9 cellular contexts compared by ENCODE assay signal in genomic region chr6:47242483-47243386, GRCh38.
DNase-seq lines count a peak whose midpoint lies in the region; ATAC-seq, FAIRE-seq and TF ChIP-seq lines count a peak whose summit lies in the region.
"Had no signal": no experiment of that assay in that cellular context is flagged by ENCODE, and none has a peak within 500 bp of the region (broad histone marks: within the 10 kb centered on the region; RNA-seq: fewer than 3 reads in every experiment).

No MANE protein-coding gene starts in this region.

- peak overlapping the region in 3 of 4 donors; percentile 33 to 80 (median 65) for H3K27ac ChIP-seq in pancreas

- no peak overlapping the region for H3K4me3 Mint-ChIP-seq in type B pancreatic cell

- H3K4me1 Mint-ChIP-seq in type B pancreatic cell (ENCODE audit: unreplicated experiment) = peaks cover 29% of the 10 kb centered on the region

- H3K27me3 ChIP-seq in pancreas = no peaks in the 10 kb centered on the region

- DNase-seq in DMS53 (lab: John Stamatoyannopoulos, UW) = peak; percentile 97
- DNase-seq in HUDEP-2 (lab: John Stamatoyannopoulos, UW; ENCODE audit: unreplicated experiment in 76 of 76) = peak in 73 of 76 experiments; percentile 49 to 97 (median 87)
- DNase-seq in activated effector memory CD4-positive, alpha-beta T cell treated with Interleukin-2 at 50 U/mL for 16 hours = peak; percentile 35
- DNase-seq in frontal cortex (ENCODE audit: low spot score in 2 of 2) = peak; percentile 9 to 40
- peak; percentile 89 to 92 (median 91) for DNase-seq in pancreas
- DNase-seq in type B pancreatic cell (ENCODE audit: extremely low spot score, unreplicated experiment) = no peak

- peaks cover 26% of the 10 kb centered on the region for H3K36me3 Mint-ChIP-seq in type B pancreatic cell

- H3K36me3 ChIP-seq in pancreas = no peaks in the 10 kb centered on the region

- no peaks in the 10 kb centered on the region for H3K9me3 Mint-ChIP-seq in type B pancreatic cell

- no peaks in the 10 kb centered on the region for H3K27me3 Mint-ChIP-seq in type B pancreatic cell

- 40 to 41% methylated on average over 14 of the region's 14 CpGs for WGBS in pancreas, 2 donors

- no peaks in the 10 kb centered on the region for H3K9me3 ChIP-seq in pancreas

- peak; percentile 97 for ATAC-seq in GM21526 (IDR thresholded peaks at IDR 0.05; ENCODE audit: low FRiP score, unreplicated experiment)
- ATAC-seq in pancreas = peak; percentile 96 to 98 (median 97)

- peaks cover 22 to 31% (median 26%) of the 10 kb centered on the region in 3 donors for H3K4me1 ChIP-seq in pancreas

- intact Hi-C loops in pancreas (cut with DNase I) = loop anchor here in 1 of 3 donors (10.0 kb wide), 1 partner anchor 62 kb away; the partner anchor contains the start of gene TNFRSF21

- no peak for FAIRE-seq in frontal cortex (lab: Jason Lieb, UNC)
- FAIRE-seq in pancreas (lab: Jason Lieb, UNC) = peak; percentile 23
- FAIRE-seq: colon had no signal

- H3K27ac Mint-ChIP-seq in type B pancreatic cell = peak overlapping the region; percentile 59

- TF ChIP-seq CTCF in pancreas (IDR thresholded peaks at IDR 0.05) (no peak), type B pancreatic cell (conservative IDR thresholded peaks at IDR 0.05) (no peak)

- H3K4me3 ChIP-seq in pancreas = no peak overlapping the region

TF ChIP-seq in PFSK-1, 5 proteins besides CTCF, POLR2A, EP300 and RAD21:
- peak; percentile 52 for TF ChIP-seq FOXP2 (optimal IDR thresholded peaks at IDR 0.05; ENCODE audit: borderline replicate concordance, extremely low read depth, extremely low read length, insufficient read depth)
- no peak for TF ChIP-seq REST (IDR thresholded peaks at IDR 0.05; ENCODE audit: insufficient read depth in 1 of 2, low read depth in 2 of 2, low read length in 2 of 2)
- no peak for TF ChIP-seq POLR2AphosphoS5 (IDR thresholded peaks at IDR 0.05; ENCODE audit: low read depth, low read length)
- no peak for TF ChIP-seq SIN3A (IDR thresholded peaks at IDR 0.05; ENCODE audit: borderline replicate concordance, insufficient read depth, low read length)
- no peak for TF ChIP-seq TAF1 (IDR thresholded peaks at IDR 0.05; ENCODE audit: borderline replicate concordance, insufficient read depth, low read length)
